ENCODE assay signal across 21 cellular contexts in the genomic region with DNA sequence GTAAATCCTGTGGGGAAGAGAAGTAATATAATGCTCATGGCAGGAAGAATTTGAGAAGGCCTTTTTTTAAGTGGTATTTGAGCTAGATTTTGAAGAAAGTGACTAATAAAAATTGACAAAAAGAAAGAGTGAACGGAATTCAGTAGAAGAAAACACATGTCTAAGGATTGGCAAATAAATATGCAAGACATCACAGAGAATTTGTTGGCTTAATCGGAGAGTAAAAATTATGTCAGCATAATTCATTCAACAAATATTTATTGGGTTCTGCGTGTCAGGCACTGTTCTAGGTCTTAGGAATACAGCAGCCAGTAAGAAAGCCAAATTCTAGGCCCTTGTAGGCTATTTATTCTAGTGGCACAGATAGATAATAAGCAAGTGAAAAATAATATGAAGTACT. TPM values are rescaled to one million over a fixed set of nuclear protein-coding genes. Genes with fewer than 3 reads are reported as not detected.
A peak's percentile ranks its signal among the peaks of the same experiment; 100 is the strongest.
DNase-seq lines count a peak whose midpoint lies in the region; ATAC-seq and TF ChIP-seq lines count a peak whose summit lies in the region.
"Had no signal": no experiment of that assay in that cellular context is flagged by ENCODE, and none has a peak within 500 bp of the region (broad histone marks: within the 10 kb centered on the region; RNA-seq: fewer than 3 reads in every experiment).

No MANE protein-coding gene starts in this region.

- H3K4me1 Mint-ChIP-seq in CD8-positive, alpha-beta T cell (ENCODE audit: low read depth): peaks cover 19% of the 10 kb centered on the region
- H3K4me1 Mint-ChIP-seq in activated T-helper 1 cell treated with anti-CD3 and anti-CD28 coated beads, Interleukin-12 subunit alpha, Interleukin-12 subunit beta, Interleukin-2, Interleukin-4 antibody, amounts not matched to agents 30 ng/mL and 10 ng/mL and 1 ng/mL, durations not matched to agents 14 hours and 24 hours and 36 hours (ENCODE audit: low read depth): peaks cover 49% of the 10 kb centered on the region
- H3K4me1 Mint-ChIP-seq in natural killer cell: peaks cover 18 to 22% of the 10 kb centered on the region in 2 donors

- no peak overlapping the region for H3K4me3 ChIP-seq in A673 (ENCODE audit: low read depth, low read length, poor library complexity, severe bottlenecking)
- no peak overlapping the region for H3K4me3 ChIP-seq in CD8-positive, alpha-beta T cell (ENCODE audit: low read depth, low read length)
- H3K4me3 ChIP-seq: ascending aorta, HAP-1, prostate gland, skin epidermis, upper lobe of left lung had no signal

- TF ChIP-seq CTCF in A673 (conservative IDR thresholded peaks at IDR 0.05; ENCODE audit: low read depth, low read length) (no peak), natural killer cell (IDR thresholded peaks at IDR 0.05) (no peak)
- TF ChIP-seq CTCF in CD8-positive, alpha-beta T cell (IDR thresholded peaks at IDR 0.05): no peak

- no peak overlapping the region for H3K4me3 Mint-ChIP-seq in CD8-positive, alpha-beta T cell
- no peak overlapping the region for H3K4me3 Mint-ChIP-seq in activated T-helper 1 cell treated with anti-CD3 and anti-CD28 coated beads, Interleukin-12 subunit alpha, Interleukin-12 subunit beta, Interleukin-2, Interleukin-4 antibody, amounts not matched to agents 30 ng/mL and 10 ng/mL and 1 ng/mL, durations not matched to agents 14 hours and 24 hours and 36 hours
- H3K4me3 Mint-ChIP-seq in natural killer cell: no peak overlapping the region
- H3K4me3 Mint-ChIP-seq: activated CD4-positive, alpha-beta T cell treated with anti-CD3 and anti-CD28 coated beads for 36 hours; nephron; stimulated activated naive CD8-positive, alpha-beta T cell treated with anti-CD3 and anti-CD28 coated beads, Interleukin-15, Interleukin-2, amounts not matched to agents 100 ng/mL and 50 ng/mL, for 24 hours had no signal

- no peaks in the 10 kb centered on the region for H3K36me3 ChIP-seq in A673 (ENCODE audit: insufficient read depth, low read length, poor library complexity, severe bottlenecking)
- H3K36me3 ChIP-seq in CD8-positive, alpha-beta T cell (ENCODE audit: insufficient read depth, low read length): no peaks in the 10 kb centered on the region
- H3K36me3 ChIP-seq: ascending aorta, HAP-1, prostate gland, upper lobe of left lung had no signal

- H3K27ac Mint-ChIP-seq in CD8-positive, alpha-beta T cell: peak overlapping the region; percentile 67
- H3K27ac Mint-ChIP-seq in activated T-helper 1 cell treated with anti-CD3 and anti-CD28 coated beads, Interleukin-12 subunit alpha, Interleukin-12 subunit beta, Interleukin-2, Interleukin-4 antibody, amounts not matched to agents 30 ng/mL and 10 ng/mL and 1 ng/mL, durations not matched to agents 14 hours and 24 hours and 36 hours: peak overlapping the region; percentile 84
- peak overlapping the region; percentile 22 to 41 for H3K27ac Mint-ChIP-seq in natural killer cell
- H3K27ac Mint-ChIP-seq: stimulated activated naive CD8-positive, alpha-beta T cell treated with anti-CD3 and anti-CD28 coated beads, Interleukin-15, Interleukin-2, amounts not matched to agents 100 ng/mL and 50 ng/mL, for 24 hours had no signal

- no peaks in the 10 kb centered on the region for H3K9me3 ChIP-seq in A673 (ENCODE audit: low read depth, low read length, poor library complexity, severe bottlenecking)
- H3K9me3 ChIP-seq in CD8-positive, alpha-beta T cell (ENCODE audit: low read length): no peaks in the 10 kb centered on the region
- H3K9me3 ChIP-seq: ascending aorta, HAP-1, prostate gland, upper lobe of left lung had no signal

- POLR2A ChIA-PET in A673 (lab: Charles Lee; ENCODE audit: low non-redundant PET): interaction anchor here (0.6 kb wide), 1 partner anchor 285 kb away, joined by 4 read pairs; no protein-coding TSS in a partner anchor
- POLR2A ChIA-PET in CD8-positive, alpha-beta T cell (lab: Charles Lee): interaction anchor here (1.2 kb wide), 1 partner anchor 13 kb away, joined by 3 read pairs; no protein-coding TSS in a partner anchor

- BruUV-seq in A673 (replicated peaks; lab: Mats Ljungman, UMichigan): no TSS peak

- H3K9me3 Mint-ChIP-seq in CD8-positive, alpha-beta T cell: no peaks in the 10 kb centered on the region
- peaks cover 4% of the 10 kb centered on the region for H3K9me3 Mint-ChIP-seq in activated T-helper 1 cell treated with anti-CD3 and anti-CD28 coated beads, Interleukin-12 subunit alpha, Interleukin-12 subunit beta, Interleukin-2, Interleukin-4 antibody, amounts not matched to agents 30 ng/mL and 10 ng/mL and 1 ng/mL, durations not matched to agents 14 hours and 24 hours and 36 hours
- H3K9me3 Mint-ChIP-seq in natural killer cell: no peaks in the 10 kb centered on the region
- H3K9me3 Mint-ChIP-seq: nephron; stimulated activated naive CD8-positive, alpha-beta T cell treated with anti-CD3 and anti-CD28 coated beads, Interleukin-15, Interleukin-2, amounts not matched to agents 100 ng/mL and 50 ng/mL, for 24 hours had no signal

- H3K4me1 ChIP-seq in A673 (ENCODE audit: insufficient read depth, low read length, poor library complexity, severe bottlenecking): peaks cover 33% of the 10 kb centered on the region
- H3K4me1 ChIP-seq in CD8-positive, alpha-beta T cell (ENCODE audit: insufficient read depth, low read length): peaks cover 7% of the 10 kb centered on the region
- H3K4me1 ChIP-seq: ascending aorta, prostate gland, upper lobe of left lung had no signal

- DNase-seq in A673 (ENCODE audit: low spot score) (no peak), natural killer cell (no peak), GOT3 (lab: John Stamatoyannopoulos, UW) (no peak), NCI-H345 treated with DMSO at 0.1 percent for 48 hours (lab: John Stamatoyannopoulos, UW; ENCODE audit: unreplicated experiment) (no peak), NCI-H146 (lab: John Stamatoyannopoulos, UW) (no peak)
- DNase-seq in CD8-positive, alpha-beta T cell: no peak
- DNase-seq in activated T-helper 1 cell treated with anti-CD3 and anti-CD28 coated beads, Interleukin-12 subunit alpha, Interleukin-12 subunit beta, Interleukin-2, Interleukin-4 antibody, amounts not matched to agents 30 ng/mL and 10 ng/mL and 1 ng/mL, durations not matched to agents 14 hours and 24 hours and 36 hours (ENCODE audit: low spot score): no peak
- no peak for DNase-seq in activated CD4-positive, CD25-positive, alpha-beta regulatory T cell (lab: John Stamatoyannopoulos, UW)
- DNase-seq: activated CD4-positive, alpha-beta T cell treated with anti-CD3 and anti-CD28 coated beads for 36 hours; activated CD8-positive, alpha-beta memory T cell treated with anti-CD3 and anti-CD28 coated beads, Interleukin-2, amount 50 U/mL, for 4 hours; NCI-H1105 treated with DMSO at 0.1 percent for 48 hours; NCI-H510A; NK-92 treated with Interleukin-12 subunit alpha and Interleukin-12 subunit beta, amount 100 ng/mL, for 24 hours; stimulated activated CD4-positive, alpha-beta T cell treated with anti-CD3 and anti-CD28 coated beads, Interleukin-2, amount 100 ng/mL, for 48 hours; upper lobe of left lung had no signal

- peaks cover 6% of the 10 kb centered on the region for H3K36me3 Mint-ChIP-seq in CD8-positive, alpha-beta T cell
- H3K36me3 Mint-ChIP-seq in activated T-helper 1 cell treated with anti-CD3 and anti-CD28 coated beads, Interleukin-12 subunit alpha, Interleukin-12 subunit beta, Interleukin-2, Interleukin-4 antibody, amounts not matched to agents 30 ng/mL and 10 ng/mL and 1 ng/mL, durations not matched to agents 14 hours and 24 hours and 36 hours (ENCODE audit: low read depth): peaks cover 20% of the 10 kb centered on the region
- no peaks in the 10 kb centered on the region for H3K36me3 Mint-ChIP-seq in natural killer cell

- H3K27me3 Mint-ChIP-seq in CD8-positive, alpha-beta T cell (ENCODE audit: low read depth): no peaks in the 10 kb centered on the region
- H3K27me3 Mint-ChIP-seq in activated T-helper 1 cell treated with anti-CD3 and anti-CD28 coated beads, Interleukin-12 subunit alpha, Interleukin-12 subunit beta, Interleukin-2, Interleukin-4 antibody, amounts not matched to agents 30 ng/mL and 10 ng/mL and 1 ng/mL, durations not matched to agents 14 hours and 24 hours and 36 hours (ENCODE audit: insufficient read depth): no peaks in the 10 kb centered on the region
- no peaks in the 10 kb centered on the region for H3K27me3 Mint-ChIP-seq in natural killer cell (ENCODE audit: low read depth in 2 of 2)
- H3K27me3 Mint-ChIP-seq: activated CD4-positive, alpha-beta T cell treated with anti-CD3 and anti-CD28 coated beads for 36 hours; stimulated activated naive CD8-positive, alpha-beta T cell treated with anti-CD3 and anti-CD28 coated beads, Interleukin-15, Interleukin-2, amounts not matched to agents 100 ng/mL and 50 ng/mL, for 24 hours had no signal

- no peaks in the 10 kb centered on the region for H3K27me3 ChIP-seq in A673 (replicated peaks; ENCODE audit: insufficient read depth, low read depth, low read length, poor library complexity)
- H3K27me3 ChIP-seq in CD8-positive, alpha-beta T cell (ENCODE audit: insufficient read depth, low read length): no peaks in the 10 kb centered on the region
- H3K27me3 ChIP-seq: ascending aorta, upper lobe of left lung had no signal

- no peak for ATAC-seq in CD8-positive, alpha-beta T cell
- no peak for ATAC-seq in natural killer cell
- ATAC-seq: activated CD4-positive, alpha-beta T cell treated with anti-CD3 and anti-CD28 coated beads for 36 hours had no signal

- intact Hi-C loops in A673 (cut with micrococcal nuclease; ENCODE audit: unreplicated experiment): no loop called here
- intact Hi-C loops in CD8-positive, alpha-beta T cell (cut with DNase I, micrococcal nuclease): no loop called here
- intact Hi-C loops in activated T-helper 1 cell treated with anti-CD3 and anti-CD28 coated beads, Interleukin-12 subunit alpha, Interleukin-12 subunit beta, Interleukin-2, Interleukin-4 antibody, amounts not matched to agents 30 ng/mL and 10 ng/mL and 1 ng/mL, durations not matched to agents 14 hours and 24 hours and 36 hours (cut with micrococcal nuclease): no loop called here
- intact Hi-C loops in natural killer cell (cut with micrococcal nuclease): no loop called here

- CTCF ChIA-PET in A673 (lab: Charles Lee): no interaction called here
- CTCF ChIA-PET in CD8-positive, alpha-beta T cell (lab: Charles Lee): interaction anchor here (0.7 kb wide), 1 partner anchor 117 kb away, joined by 3 read pairs; no protein-coding TSS in a partner anchor

- H3K27ac ChIP-seq in A673 (ENCODE audit: low read depth, low read length, poor library complexity, severe bottlenecking): peak overlapping the region; percentile 9
- no peak overlapping the region for H3K27ac ChIP-seq in CD8-positive, alpha-beta T cell (ENCODE audit: low read depth, low read length)
- H3K27ac ChIP-seq: ascending aorta, prostate gland, upper lobe of left lung had no signal

RNA-seq across cellular contexts. Expression of a gene that starts 33.6 kb away (rescaled TPM):
- total RNA-seq in A673 (2021) (0.76 and 0.90 TPM in 2 replicates), natural killer cell (1 to 10 TPM; 1.1 to 1.7 (median 1.2) TPM)
- total RNA-seq in CD8-positive, alpha-beta T cell: 1 to 10 TPM; 1.5 to 1.8 TPM
- 0.57 TPM in 1 of 2 replicates, not detected in the other for total RNA-seq in activated T-helper 1 cell treated with anti-CD3 and anti-CD28 coated beads, Interleukin-12 subunit alpha, Interleukin-12 subunit beta, Interleukin-2, Interleukin-4 antibody, amounts not matched to agents 30 ng/mL and 10 ng/mL and 1 ng/mL, durations not matched to agents 14 hours and 24 hours and 36 hours
- total RNA-seq: ascending aorta had no signal

Comparison
In these comparisons a context has a peak if more than half of its experiments do, and no peak if none do; other contexts are left out.
1. H3K27ac Mint-ChIP-seq: peak in every context shown above with its lines; median percentile 84 in activated T-helper 1 cell treated with anti-CD3 and anti-CD28 coated beads, Interleukin-12 subunit alpha, Interleukin-12 subunit beta, Interleukin-2, Interleukin-4 antibody, amounts not matched to agents 30 ng/mL and 10 ng/mL and 1 ng/mL, durations not matched to agents 14 hours and 24 hours and 36 hours; 67 in CD8-positive, alpha-beta T cell; 32 in natural killer cell.